1 cellular context compared by ENCODE assay signal in genomic region chr20:45359406-45360148, GRCh38.
TF ChIP-seq lines count a peak whose summit lies in the region.

No MANE protein-coding gene starts in this region.

TF ChIP-seq in HepG2, 621 proteins besides CTCF, POLR2A, EP300 and RAD21 (continued from another document and continues in another):
- TF ChIP-seq ZNF687 (CRISPR knock-in tag; IDR thresholded peaks at IDR 0.05), result no peak; the same call in 1 of the 2 replicates
- TF ChIP-seq SIN3B (IDR thresholded peaks at IDR 0.05; ENCODE audit: low read length), result no peak
- no peak for TF ChIP-seq ZNF589 (CRISPR knock-in tag; conservative IDR thresholded peaks at IDR 0.05)
- TF ChIP-seq ATF7 (IDR thresholded peaks at IDR 0.05), result peak; percentile 63
- peak; percentile 83 for TF ChIP-seq ATF7 (CRISPR knock-in tag; IDR thresholded peaks at IDR 0.05)
- no peak for TF ChIP-seq SRF (IDR thresholded peaks at IDR 0.05; ENCODE audit: low read depth, low read length)
- TF ChIP-seq PLRG1 (conservative IDR thresholded peaks at IDR 0.05), result no peak
- TF ChIP-seq MNT (IDR thresholded peaks at IDR 0.05), result no peak
- no peak for TF ChIP-seq ZSCAN30 (CRISPR knock-in tag; IDR thresholded peaks at IDR 0.05)
- TF ChIP-seq BORCS8-MEF2B (CRISPR knock-in tag; IDR thresholded peaks at IDR 0.05), result no peak
- no peak for TF ChIP-seq ZNF33A (CRISPR knock-in tag; IDR thresholded peaks at IDR 0.05; ENCODE audit: borderline replicate concordance)
- TF ChIP-seq SRSF4 (IDR thresholded peaks at IDR 0.05; ENCODE audit: low read depth, low read length, poor library complexity, severe bottlenecking), result no peak
- no peak for TF ChIP-seq E2F2 (CRISPR knock-in tag; IDR thresholded peaks at IDR 0.05; ENCODE audit: borderline replicate concordance)
- no peak for TF ChIP-seq ZNF276 (CRISPR knock-in tag; IDR thresholded peaks at IDR 0.05; ENCODE audit: low read depth)
- TF ChIP-seq DRAP1 (CRISPR knock-in tag; IDR thresholded peaks at IDR 0.05), result no peak
- TF ChIP-seq ZNF572 (CRISPR knock-in tag; IDR thresholded peaks at IDR 0.05), result no peak
- TF ChIP-seq TRAFD1 (CRISPR knock-in tag; IDR thresholded peaks at IDR 0.05; ENCODE audit: borderline replicate concordance), result no peak
- no peak for TF ChIP-seq HBP1 (CRISPR knock-in tag; IDR thresholded peaks at IDR 0.05; ENCODE audit: low read depth)
- TF ChIP-seq TAF15 (IDR thresholded peaks at IDR 0.05; ENCODE audit: low read depth, low read length, poor library complexity, severe bottlenecking), result no peak
- TF ChIP-seq NFE2L1 (CRISPR knock-in tag; IDR thresholded peaks at IDR 0.05; ENCODE audit: borderline replicate concordance), result no peak
- no peak for TF ChIP-seq ZNF713 (CRISPR knock-in tag; IDR thresholded peaks at IDR 0.05)
- TF ChIP-seq MATR3 (CRISPR knock-in tag; IDR thresholded peaks at IDR 0.05), result no peak
- TF ChIP-seq ZNF570 (CRISPR knock-in tag; IDR thresholded peaks at IDR 0.05; ENCODE audit: borderline replicate concordance), result no peak
- no peak for TF ChIP-seq KLF16 (CRISPR knock-in tag; IDR thresholded peaks at IDR 0.05)
- no peak for TF ChIP-seq ZMYM3 (CRISPR knock-in tag; IDR thresholded peaks at IDR 0.05)
- no peak for TF ChIP-seq ZNF138 (CRISPR knock-in tag; IDR thresholded peaks at IDR 0.05; ENCODE audit: low read depth)
- no peak for TF ChIP-seq ZC3H13 (CRISPR knock-in tag; IDR thresholded peaks at IDR 0.05)
- TF ChIP-seq ZSCAN25 (CRISPR knock-in tag; IDR thresholded peaks at IDR 0.05), result no peak
- TF ChIP-seq KDM3A (CRISPR knock-in tag; IDR thresholded peaks at IDR 0.05; ENCODE audit: low read depth), result 0 out of 2 replicates have a peak, but pooled peaks have one; percentile 9
- TF ChIP-seq CHD2 (IDR thresholded peaks at IDR 0.05; ENCODE audit: low read depth, low read length), result 0 out of 2 replicates have a peak, but pooled peaks have one; percentile 10
- no peak for TF ChIP-seq ZNF841 (CRISPR knock-in tag; IDR thresholded peaks at IDR 0.05; ENCODE audit: borderline replicate concordance)
- TF ChIP-seq RBM22 (optimal IDR thresholded peaks at IDR 0.05; ENCODE audit: low read length), result no peak
- TF ChIP-seq ZSCAN31 (CRISPR knock-in tag; IDR thresholded peaks at IDR 0.05; ENCODE audit: low read depth), result no peak
- TF ChIP-seq MED13 (CRISPR knock-in tag; IDR thresholded peaks at IDR 0.05), result 0 out of 2 replicates have a peak, but pooled peaks have one; percentile 26
- TF ChIP-seq MIER2 (CRISPR knock-in tag; IDR thresholded peaks at IDR 0.05), result no peak
- TF ChIP-seq ZNF724P (CRISPR knock-in tag; IDR thresholded peaks at IDR 0.05; ENCODE audit: borderline replicate concordance), result no peak
- no peak; the same call in 1 of the 2 replicates for TF ChIP-seq NR1H2 (CRISPR knock-in tag; IDR thresholded peaks at IDR 0.05; ENCODE audit: borderline replicate concordance, low read depth)
- TF ChIP-seq SKIL (CRISPR knock-in tag; IDR thresholded peaks at IDR 0.05; ENCODE audit: borderline replicate concordance), result no peak
- peak; percentile 35; the same call in 1 of the 2 replicates for TF ChIP-seq FOSL2 (CRISPR knock-in tag; IDR thresholded peaks at IDR 0.05)
- no peak for TF ChIP-seq ZNF652 (CRISPR knock-in tag; IDR thresholded peaks at IDR 0.05; ENCODE audit: borderline replicate concordance, low read depth)
- no peak for TF ChIP-seq ZNF580 (CRISPR knock-in tag; IDR thresholded peaks at IDR 0.05; ENCODE audit: borderline replicate concordance, low read depth)
- TF ChIP-seq HNRNPL (IDR thresholded peaks at IDR 0.05; ENCODE audit: low read depth, low read length), result no peak
- 0 out of 2 replicates have a peak, but pooled peaks have one; percentile 17 for TF ChIP-seq CENPX (CRISPR knock-in tag; IDR thresholded peaks at IDR 0.05)
- peak; percentile 24; the same call in 1 of the 2 replicates for TF ChIP-seq ZNF317 (CRISPR knock-in tag; IDR thresholded peaks at IDR 0.05)
- peak; percentile 62; the same call in 1 of the 2 replicates for TF ChIP-seq NKX3-1 (CRISPR knock-in tag; IDR thresholded peaks at IDR 0.05)
- no peak for TF ChIP-seq ZBTB1 (CRISPR knock-in tag; IDR thresholded peaks at IDR 0.05; ENCODE audit: borderline replicate concordance)
- no peak for TF ChIP-seq ZBTB33 (CRISPR knock-in tag; IDR thresholded peaks at IDR 0.05)
- no peak for TF ChIP-seq HNRNPLL (IDR thresholded peaks at IDR 0.05; ENCODE audit: low read depth, low read length, poor library complexity, severe bottlenecking)
- TF ChIP-seq RXRA (CRISPR knock-in tag; IDR thresholded peaks at IDR 0.05), result peak; percentile 74; the same call in 1 of the 2 replicates
